In genomic region chr2:105398522-105399206, GRCh38 we compare ENCODE assay signal across 8 cellular contexts. TPM values are rescaled to one million over a fixed set of nuclear protein-coding genes. Genes with fewer than 3 reads are reported as not detected.
DNase-seq lines count a peak whose midpoint lies in the region; ATAC-seq and TF ChIP-seq lines count a peak whose summit lies in the region.

TSS of gene FHL2 (minus strand) at chr2:105399051. CDS start at chr2:105386516, 12,535 bp downstream.

- H3K4me1 ChIP-seq in HUES64 (ENCODE audit: insufficient read depth, low read length) (peaks cover 21% of the 10 kb centered on the region), parathyroid adenoma (no peaks in the 10 kb centered on the region), tibial nerve (peaks cover 0 to 33% (median 5%) of the 10 kb centered on the region in 4 donors)

- peak within 1 kb of the TSS; percentile 97 for H3K4me3 ChIP-seq in HUES64 (ENCODE audit: low read length)
- peak within 1 kb of the TSS; percentile 99 for H3K4me3 ChIP-seq in SK-N-MC
- peak within 1 kb of the TSS; percentile 46 for H3K4me3 ChIP-seq in parathyroid adenoma (ENCODE audit: low read depth, low read length)
- H3K4me3 ChIP-seq in tibial nerve: peak within 1 kb of the TSS; percentile 45 to 79 (median 65)

- peaks cover 5% of the 10 kb centered on the region for H3K27me3 Mint-ChIP-seq in glutamatergic neuron (ENCODE audit: unreplicated experiment)

- H3K9ac ChIP-seq in HUES64 (ENCODE audit: low read depth, low read length): peak within 1 kb of the TSS; percentile 99
- peak within 1 kb of the TSS; percentile 97 for H3K9ac ChIP-seq in SK-N-MC (ENCODE audit: insufficient read length)
- no peak within 1 kb of the TSS for H3K9ac ChIP-seq in parathyroid adenoma

- H3K79me2 ChIP-seq in parathyroid adenoma: no peaks in the 10 kb centered on the region

- H3K4me2 ChIP-seq in parathyroid adenoma (ENCODE audit: low read length): peak within 1 kb of the TSS; percentile 73

- peak; percentile 95 for DNase-seq in DMS53 (lab: John Stamatoyannopoulos, UW)
- no peak for DNase-seq in SK-N-MC (ENCODE audit: low read depth, low spot score)
- DNase-seq in activated naive CD4-positive, alpha-beta T cell treated with anti-CD3 and anti-CD28 coated beads, Interleukin-2, amount 50 U/mL, for 16 hours: peak; percentile 75
- DNase-seq in glutamatergic neuron: peak; percentile 83
- DNase-seq in tibial nerve (ENCODE audit: low spot score in 2 of 2): peak; percentile 37 to 52

- H2AFZ ChIP-seq in parathyroid adenoma: peak within 1 kb of the TSS; percentile 41

- H3K27me3 ChIP-seq in HUES64 (ENCODE audit: insufficient read depth, low read length) (peaks cover 14% of the 10 kb centered on the region), parathyroid adenoma (ENCODE audit: control insufficient read depth, insufficient read depth, low read length) (peaks cover 2% of the 10 kb centered on the region), tibial nerve (peaks cover 0 to 23% of the 10 kb centered on the region in 2 donors)

- peak within 1 kb of the TSS; percentile 43 for H3K27ac Mint-ChIP-seq in glutamatergic neuron (ENCODE audit: unreplicated experiment)

- H3K9me3 ChIP-seq in HUES64 (ENCODE audit: insufficient read depth, low read depth, low read length) (no peaks in the 10 kb centered on the region), SK-N-MC (ENCODE audit: low read depth, low read length) (no peaks in the 10 kb centered on the region), parathyroid adenoma (ENCODE audit: control insufficient read depth, low read length) (no peaks in the 10 kb centered on the region), tibial nerve (no peaks in the 10 kb centered on the region)

- ATAC-seq in GM21447 (IDR thresholded peaks at IDR 0.05; ENCODE audit: unreplicated experiment): peak; percentile 99

- peak within 1 kb of the TSS; percentile 86 for H3K4me3 Mint-ChIP-seq in glutamatergic neuron (ENCODE audit: unreplicated experiment)

- TF ChIP-seq POLR2A in tibial nerve (IDR thresholded peaks at IDR 0.05): peak; percentile 67 to 75

- peaks cover 6% of the 10 kb centered on the region; the same call in 1 of the 2 replicates for H3K36me3 ChIP-seq in HUES64 (ENCODE audit: insufficient read depth, low read length)
- no peaks in the 10 kb centered on the region for H3K36me3 ChIP-seq in SK-N-MC (ENCODE audit: insufficient read depth, low read length)
- no peaks in the 10 kb centered on the region for H3K36me3 ChIP-seq in parathyroid adenoma (ENCODE audit: control insufficient read depth, insufficient read depth, low read length)
- H3K36me3 ChIP-seq in tibial nerve: no peaks in the 10 kb centered on the region

- H3K36me3 Mint-ChIP-seq in glutamatergic neuron (ENCODE audit: unreplicated experiment): peaks cover 7% of the 10 kb centered on the region

- peaks cover 2% of the 10 kb centered on the region for H3K9me3 Mint-ChIP-seq in glutamatergic neuron (ENCODE audit: unreplicated experiment)

- peak in 1 of 2 donors; percentile 60 for TF ChIP-seq EP300 in tibial nerve (IDR thresholded peaks at IDR 0.05)

- TF ChIP-seq CTCF in glutamatergic neuron (IDR thresholded peaks at IDR 0.05; ENCODE audit: partially characterized antibody, unreplicated experiment) (peak; percentile 56), parathyroid adenoma (IDR thresholded peaks at IDR 0.05) (no peak), tibial nerve (IDR thresholded peaks at IDR 0.05) (peak; percentile 38 to 70 (median 51))

- H3K27ac ChIP-seq in HUES64 (ENCODE audit: low read depth, low read length) (peak within 1 kb of the TSS; percentile 88), SK-N-MC (peak within 1 kb of the TSS; percentile 58; the same call in 1 of the 2 replicates), parathyroid adenoma (peak within 1 kb of the TSS; percentile 1), tibial nerve (peak within 1 kb of the TSS; percentile 60 to 92 (median 88))

- H3K4me1 Mint-ChIP-seq in glutamatergic neuron (ENCODE audit: low read depth, unreplicated experiment): no peaks in the 10 kb centered on the region

- WGBS in HUES64: under 1% methylated on average over 61 of the region's 61 CpGs
- 1 to 3% methylated on average over 31 to 47 of the region's 61 CpGs for WGBS in tibial nerve, 2 donors

RNA-seq across cellular contexts. Expression of gene FHL2, which starts in this region (rescaled TPM):
- polyA plus RNA-seq in HUES64 (2013, experiment 1 of 2): 32.6 TPM
- polyA plus RNA-seq in HUES64 (2013, experiment 2 of 2): 28.5 TPM
- total RNA-seq in glutamatergic neuron (ENCODE audit: unreplicated experiment) (3.2 TPM), tibial nerve (10 to 100 TPM; 53.7 to 99.2 (median 71.6) TPM)

Comparison
In these comparisons a context has a peak if more than half of its experiments do, and no peak if none do; other contexts are left out.
1. RNA of gene FHL2 (total RNA-seq): 53.7 to 99.2 TPM in tibial nerve; 3.2 TPM in glutamatergic neuron (single experiment); every median in the first group is over 10 times any median in the second.
2. H3K27ac ChIP-seq: peak in every context shown above with its lines; median percentile 88 in tibial nerve; 88 in HUES64; 58 in SK-N-MC; 1 in parathyroid adenoma.
3. H3K4me3 ChIP-seq: peak in every context shown above with its lines; median percentile 99 in SK-N-MC; 97 in HUES64; 65 in tibial nerve; 46 in parathyroid adenoma.